In genomic region chr22:24495365-24495675, GRCh38 we compare ENCODE assay signal across 18 cellular contexts. TPM values are rescaled to one million over a fixed set of nuclear protein-coding genes. Genes with fewer than 3 reads are reported as not detected.
DNase-seq lines count a peak whose midpoint lies in the region; ATAC-seq and TF ChIP-seq lines count a peak whose summit lies in the region.
"Had no signal": no experiment of that assay in that cellular context is flagged by ENCODE, and none has a peak within 500 bp of the region (broad histone marks: within the 10 kb centered on the region; RNA-seq: fewer than 3 reads in every experiment).

No MANE protein-coding gene starts in this region.

- TF ChIP-seq POLR2A in right lobe of liver (IDR thresholded peaks at IDR 0.05) (no peak), spleen (IDR thresholded peaks at IDR 0.05) (no peak)

- H3K4me3 ChIP-seq in epithelial cell of proximal tubule (ENCODE audit: low read depth, low read length) (peak overlapping the region; percentile 48), right lobe of liver (peak overlapping the region; percentile 56 to 95 (median 87)), spleen (no peak overlapping the region)
- H3K4me3 ChIP-seq: A549 had no signal

- no peak overlapping the region for H3K27ac Mint-ChIP-seq in WTC11
- H3K27ac Mint-ChIP-seq in type B pancreatic cell, result no peak overlapping the region

- CTCF ChIA-PET in WTC11 (lab: Charles Lee), result interaction anchor here (1.5 to 2.7 kb wide), 4 partner anchors 12 to 74 kb away, joined by 3 to 12 read pairs (median 8); no protein-coding TSS in a partner anchor

- POLR2A ChIA-PET in WTC11 (lab: Charles Lee), result no interaction called here

- H3K27me3 ChIP-seq in right lobe of liver, result no peaks in the 10 kb centered on the region
- peaks cover 0 to 30% (median 17%) of the 10 kb centered on the region in 7 donors for H3K27me3 ChIP-seq in spleen (replicated peaks in 1 of 7)
- H3K27me3 ChIP-seq: BE2C had no signal

- peaks cover 0 to 4% (median 0%) of the 10 kb centered on the region in 4 donors for H3K36me3 ChIP-seq in right lobe of liver
- H3K36me3 ChIP-seq in spleen, result no peaks in the 10 kb centered on the region
- H3K36me3 ChIP-seq: BE2C had no signal

- peaks cover 4% of the 10 kb centered on the region for H3K4me1 Mint-ChIP-seq in WTC11
- H3K4me1 Mint-ChIP-seq in type B pancreatic cell (ENCODE audit: unreplicated experiment), result peaks cover 21% of the 10 kb centered on the region

- DNase-seq in WTC11 (ENCODE audit: low spot score) (no peak), epithelial cell of proximal tubule (ENCODE audit: low read depth) (no peak), right lobe of liver (no peak), type B pancreatic cell (ENCODE audit: extremely low spot score, unreplicated experiment) (no peak), spleen (no peak), NCI-H1694 (lab: John Stamatoyannopoulos, UW) (no peak)
- DNase-seq in activated naive CD4-positive, alpha-beta T cell (lab: John Stamatoyannopoulos, UW), result no peak
- DNase-seq: BE2C; CD4-positive, alpha-beta memory T cell; DMS153; DMS79 treated with DMSO at 0.1 percent for 48 hours; EL; IMR-90 had no signal

- intact Hi-C loops in right lobe of liver (cut with DNase I), result no loop called here
- intact Hi-C loops in spleen (cut with DNase I; ENCODE audit: low total_unique reads), result no loop called here

- H3K36me3 Mint-ChIP-seq in WTC11 (no peaks in the 10 kb centered on the region; the same call in 1 of the 2 replicates), type B pancreatic cell (no peaks in the 10 kb centered on the region)
- H3K36me3 Mint-ChIP-seq: CD4-positive, alpha-beta memory T cell had no signal

- WGBS in right lobe of liver (ENCODE audit: insufficient coverage, low coverage, low lambda C conversion rate, missing lambda C conversion rate), result 58% methylated on average over 13 of the region's 17 CpGs
- 92 to 96% (median 95%) methylated on average over 16 to 17 of the region's 17 CpGs for WGBS in spleen, 5 donors

- H3K9me3 ChIP-seq in right lobe of liver (no peaks in the 10 kb centered on the region), spleen (no peaks in the 10 kb centered on the region)
- H3K9me3 ChIP-seq: A549, BE2C had no signal

- TF ChIP-seq CTCF in WTC11 (IDR thresholded peaks at IDR 0.05), result no peak
- TF ChIP-seq CTCF in epithelial cell of proximal tubule (conservative IDR thresholded peaks at IDR 0.05; ENCODE audit: low read depth, low read length), result no peak
- no peak for TF ChIP-seq CTCF in right lobe of liver (IDR thresholded peaks at IDR 0.05)
- no peak for TF ChIP-seq CTCF in type B pancreatic cell (conservative IDR thresholded peaks at IDR 0.05)
- TF ChIP-seq CTCF in spleen (IDR thresholded peaks at IDR 0.05 in 8 of 11, conservative IDR thresholded peaks at IDR 0.05 in 3 of 11), result no peak

- H3K4me3 Mint-ChIP-seq in WTC11 (no peak overlapping the region), type B pancreatic cell (peak overlapping the region; percentile 49)
- H3K4me3 Mint-ChIP-seq: CD4-positive, alpha-beta memory T cell had no signal

- H3K27ac ChIP-seq in right lobe of liver (peak overlapping the region; percentile 71 to 90 (median 88)), spleen (no peak overlapping the region)
- H3K27ac ChIP-seq: A549, C4-2B had no signal

- peaks cover 5% of the 10 kb centered on the region; the same call in 1 of the 2 replicates for H3K9me3 Mint-ChIP-seq in WTC11
- peaks cover 5% of the 10 kb centered on the region for H3K9me3 Mint-ChIP-seq in type B pancreatic cell
- H3K9me3 Mint-ChIP-seq: CD4-positive, alpha-beta memory T cell had no signal

- H3K27me3 Mint-ChIP-seq in WTC11 (ENCODE audit: low read depth), result peaks cover 66% of the 10 kb centered on the region
- peaks cover 63% of the 10 kb centered on the region for H3K27me3 Mint-ChIP-seq in type B pancreatic cell

- ATAC-seq in WTC11, result no peak
- peak; percentile 0 to 2 (median 0) for ATAC-seq in right lobe of liver
- ATAC-seq: A549, HCT116 had no signal

- H3K4me1 ChIP-seq in right lobe of liver (peaks cover 0 to 41% (median 13%) of the 10 kb centered on the region in 4 donors), spleen (peaks cover 0 to 41% (median 10%) of the 10 kb centered on the region in 6 donors)
- H3K4me1 ChIP-seq: A549, BE2C had no signal

TF ChIP-seq in WTC11, 78 proteins besides CTCF, POLR2A, EP300 and RAD21:
- TF ChIP-seq KAT7 (CRISPR knock-in tag; IDR thresholded peaks at IDR 0.05; ENCODE audit: borderline replicate concordance) (peak; percentile 21), E2F1 (CRISPR knock-in tag; IDR thresholded peaks at IDR 0.05) (no peak), ZNF138 (CRISPR knock-in tag; conservative IDR thresholded peaks at IDR 0.05) (0 out of 2 replicates have a peak, but pooled peaks have one; percentile 6)

RNA-seq across cellular contexts. Expression of gene UPB1, which starts 0.2 kb away (rescaled TPM):
- 0.09 to 0.18 TPM (median 0.09 TPM) in 3 replicates for total RNA-seq in WTC11 (2021)
- total RNA-seq in epithelial cell of proximal tubule, result not detected in 2 replicates
- 100 to 1,000 TPM in 3 of 6 experiments, 10 to 100 TPM in 3; 50.6 to 169 (median 100) TPM for total RNA-seq in right lobe of liver
- 0.24 and 1.1 TPM in 2 replicates for total RNA-seq in type B pancreatic cell (ENCODE audit: low replicate concordance)
- total RNA-seq in spleen, result 1 to 10 TPM in 6 of 7 donors, under 1 TPM in 1; 0.92 to 3.9 (median 2.0) TPM
- 1 to 10 TPM in 1 of 3 donors, under 1 TPM in 2; 0.38 to 1.5 (median 0.47) TPM for polyA plus RNA-seq in spleen
- total RNA-seq: H4 had no signal
- polyA plus RNA-seq: AG04450; CD4-positive, alpha-beta memory T cell had no signal

RNA-seq across cellular contexts. Expression of gene GUCD1, which starts 59.6 kb away (rescaled TPM):
- total RNA-seq in WTC11 (2021) (77.0 to 105 TPM (median 86.2 TPM) in 3 replicates), epithelial cell of proximal tubule (102 and 120 TPM in 2 replicates), right lobe of liver (100 to 1,000 TPM in 5 of 6 experiments, 10 to 100 TPM in 1; 94.0 to 281 (median 213) TPM), type B pancreatic cell (ENCODE audit: low replicate concordance) (81.8 and 98.0 TPM in 2 replicates), spleen (100 to 1,000 TPM in 5 of 7 donors, 10 to 100 TPM in 2; 85.4 to 162 (median 112) TPM)
- 100 to 1,000 TPM in 2 of 3 donors, 10 to 100 TPM in 1; 82.6 to 108 (median 105) TPM for polyA plus RNA-seq in spleen

Comparison
In these comparisons a context has a peak if more than half of its experiments do, and no peak if none do; other contexts are left out.
1. H3K4me3 ChIP-seq: peak in epithelial cell of proximal tubule (single experiment) and right lobe of liver (3 of 3); none in spleen (0 of 8).
2. H3K27ac ChIP-seq: peak in right lobe of liver (3 of 3); none in spleen (0 of 8).
3. RNA of gene UPB1, which starts 0.2 kb away (total RNA-seq): 50.6 to 169 TPM in right lobe of liver; 0.92 to 3.9 TPM in spleen, 0.24 to 1.1 TPM in type B pancreatic cell, 0.09 to 0.18 TPM in WTC11 and not detected in epithelial cell of proximal tubule; every median in the first group is over 10 times any median in the second.